In the genomic region with DNA sequence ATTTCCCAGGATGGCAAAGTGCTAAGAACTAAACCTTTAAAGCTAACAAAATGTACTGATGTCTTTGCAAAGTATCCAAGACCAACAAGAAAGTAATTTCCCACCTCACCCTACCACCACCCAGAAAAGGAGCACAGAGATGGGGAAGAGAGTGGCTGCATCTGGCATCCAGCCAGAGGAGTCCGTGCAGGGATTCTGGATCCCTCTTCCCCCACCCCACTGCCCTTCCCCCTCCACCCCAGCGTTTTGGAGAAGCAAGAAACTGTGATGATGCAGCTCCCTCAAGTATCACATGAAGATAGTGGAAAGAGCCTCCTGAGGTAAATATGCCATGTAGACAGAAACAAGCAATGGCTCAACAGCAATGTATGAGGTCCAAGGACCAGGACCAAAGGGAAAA, we compare ENCODE assay signal across 26 cellular contexts.
A peak's percentile ranks its signal among the peaks of the same experiment; 100 is the strongest.
DNase-seq lines count a peak whose midpoint lies in the region; ATAC-seq, FAIRE-seq and TF ChIP-seq lines count a peak whose summit lies in the region.
"Had no signal": no experiment of that assay in that cellular context is flagged by ENCODE, and none has a peak within 500 bp of the region (broad histone marks: within the 10 kb centered on the region; RNA-seq: fewer than 3 reads in every experiment).

No MANE protein-coding gene starts in this region.

- no peaks in the 10 kb centered on the region for H3K36me3 Mint-ChIP-seq in glutamatergic neuron (ENCODE audit: unreplicated experiment)
- H3K36me3 Mint-ChIP-seq: CD8-positive, alpha-beta memory T cell had no signal

- CTCF ChIA-PET in HepG2 (lab: Yijun Ruan, JAX; ENCODE audit: low intra/inter-chr PET ratio, low total read pairs): no interaction called here

- intact Hi-C loops in HepG2 (cut with micrococcal nuclease; ENCODE audit: unreplicated experiment): no loop called here
- intact Hi-C loops in right lobe of liver (cut with DNase I): no loop called here

- ATAC-seq in HepG2 (no peak), right lobe of liver (no peak)
- ATAC-seq: GM12878 had no signal

- no peak for TF ChIP-seq RAD21 in HepG2 (CRISPR knock-in tag; IDR thresholded peaks at IDR 0.05)

- POLR2A ChIA-PET in HepG2 (lab: Yijun Ruan, JAX): no interaction called here

- in situ Hi-C loops in HepG2 (cut with HindIII; ENCODE audit: extremely low pct_ligation_motif_present, low pct_unique_long_range_greater_than_20kb): no loop called here

- H3K79me2 ChIP-seq in HepG2 (ENCODE audit: insufficient read depth, low read length) (no peaks in the 10 kb centered on the region), hepatocyte (no peaks in the 10 kb centered on the region)

- H3K4me1 Mint-ChIP-seq in glutamatergic neuron (ENCODE audit: low read depth, unreplicated experiment): peaks cover 10% of the 10 kb centered on the region
- H3K4me1 Mint-ChIP-seq: CD8-positive, alpha-beta memory T cell had no signal

- no peaks in the 10 kb centered on the region for H3K36me3 ChIP-seq in HepG2 (replicated peaks in 1 of 2; ENCODE audit: control insufficient read depth in 1 of 2, insufficient read depth in 2 of 2, low read length in 2 of 2)
- H3K36me3 ChIP-seq in right lobe of liver: no peaks in the 10 kb centered on the region
- H3K36me3 ChIP-seq in hepatocyte (replicated peaks; ENCODE audit: insufficient read depth, low read depth): no peaks in the 10 kb centered on the region
- no peaks in the 10 kb centered on the region for H3K36me3 ChIP-seq in rectal smooth muscle tissue (ENCODE audit: control insufficient read depth, insufficient read depth, low read length)

- no peak for FAIRE-seq in HepG2 (lab: Jason Lieb, UNC)
- FAIRE-seq: GM12878, H1 had no signal

- no peak overlapping the region for H3K27ac ChIP-seq in HepG2 (ENCODE audit: extremely low read length, insufficient read depth, low read length)
- no peak overlapping the region for H3K27ac ChIP-seq in right lobe of liver
- H3K27ac ChIP-seq in hepatocyte: no peak overlapping the region
- peak overlapping the region; percentile 63 for H3K27ac ChIP-seq in rectal smooth muscle tissue (ENCODE audit: low read depth, low read length)
- H3K27ac ChIP-seq: C4-2B, KMS-11 had no signal

- no peaks in the 10 kb centered on the region for H3K9me2 ChIP-seq in hepatocyte (replicated peaks; ENCODE audit: insufficient read depth)

- no peak overlapping the region for H3K27ac Mint-ChIP-seq in glutamatergic neuron (ENCODE audit: unreplicated experiment)
- H3K27ac Mint-ChIP-seq: CD8-positive, alpha-beta memory T cell; IgD-negative memory B cell had no signal

- H3K9me3 ChIP-seq in HepG2 (ENCODE audit: low read length): no peaks in the 10 kb centered on the region
- no peaks in the 10 kb centered on the region for H3K9me3 ChIP-seq in right lobe of liver
- H3K9me3 ChIP-seq in hepatocyte (ENCODE audit: low read depth): no peaks in the 10 kb centered on the region

- TF ChIP-seq EP300 in HepG2 (IDR thresholded peaks at IDR 0.05; ENCODE audit: low read depth in 2 of 2, low read length in 2 of 2) (no peak), HepG2 (CRISPR knock-in tag; IDR thresholded peaks at IDR 0.05; ENCODE audit: borderline replicate concordance) (no peak)

- WGBS in HepG2 (ENCODE audit: low lambda C conversion rate): 74% methylated on average over 2 of the region's 2 CpGs
- WGBS in right lobe of liver (ENCODE audit: insufficient coverage, low coverage, low lambda C conversion rate, missing lambda C conversion rate): 25% methylated on average over 2 of the region's 2 CpGs
- 24% methylated on average over 2 of the region's 2 CpGs for WGBS in hepatocyte (ENCODE audit: low lambda C conversion rate, missing lambda C conversion rate)

- DNase-seq in HepG2 (ENCODE audit: low spot score) (no peak), right lobe of liver (no peak), hepatocyte (ENCODE audit: low spot score) (peak; percentile 15), NCI-H1694 treated with DMSO at 0.1 percent for 48 hours (lab: John Stamatoyannopoulos, UW) (no peak), glutamatergic neuron (no peak), putamen (ENCODE audit: low spot score) (no peak)
- DNase-seq in stimulated activated CD4-positive, alpha-beta T cell treated with anti-CD3 and anti-CD28 coated beads, Interleukin-15, amount 100 ng/mL, for 24 hours: no peak
- DNase-seq: AML-193; CD8-positive, alpha-beta memory T cell; DMS 273 treated with DMSO at 0.1 percent for 48 hours; DMS79; EL; GDM1; HCEC 1CT; MM.1S; NCI-H2081; NCI-H2227 treated with DMSO at 0.1 percent for 48 hours; NCI-H69; RPMI8226; SHP77 had no signal

- H3K27me3 Mint-ChIP-seq in glutamatergic neuron (ENCODE audit: unreplicated experiment): no peaks in the 10 kb centered on the region

- H2AFZ ChIP-seq in HepG2 (ENCODE audit: low read length): no peak overlapping the region
- H2AFZ ChIP-seq in hepatocyte: no peak overlapping the region

- H3K27me3 ChIP-seq in HepG2 (ENCODE audit: control insufficient read depth in 1 of 2, insufficient read depth in 2 of 2, low read length in 2 of 2): no peaks in the 10 kb centered on the region
- no peaks in the 10 kb centered on the region for H3K27me3 ChIP-seq in right lobe of liver
- H3K27me3 ChIP-seq in hepatocyte: no peaks in the 10 kb centered on the region
- no peaks in the 10 kb centered on the region for H3K27me3 ChIP-seq in rectal smooth muscle tissue (ENCODE audit: control insufficient read depth, insufficient read depth, low read length)

- H3K4me3 ChIP-seq in HepG2 (replicated peaks in 1 of 3; ENCODE audit: insufficient read depth in 1 of 3, low read depth in 2 of 3, low read length in 3 of 3): no peak overlapping the region
- no peak overlapping the region for H3K4me3 ChIP-seq in right lobe of liver
- no peak overlapping the region for H3K4me3 ChIP-seq in hepatocyte
- no peak overlapping the region for H3K4me3 ChIP-seq in rectal smooth muscle tissue (ENCODE audit: low read length)
- H3K4me3 ChIP-seq: GM12878 had no signal

- no peak for TF ChIP-seq CTCF in HepG2 (CRISPR knock-in tag; IDR thresholded peaks at IDR 0.05)
- TF ChIP-seq CTCF in right lobe of liver (IDR thresholded peaks at IDR 0.05): no peak
- no peak for TF ChIP-seq CTCF in hepatocyte (IDR thresholded peaks at IDR 0.05; ENCODE audit: poor library complexity)
- no peak for TF ChIP-seq CTCF in glutamatergic neuron (IDR thresholded peaks at IDR 0.05; ENCODE audit: partially characterized antibody, unreplicated experiment)

- H3K9me3 Mint-ChIP-seq in glutamatergic neuron (ENCODE audit: unreplicated experiment): no peaks in the 10 kb centered on the region

- H3K4me2 ChIP-seq in HepG2 (ENCODE audit: low read depth, low read length) (no peak overlapping the region), hepatocyte (no peak overlapping the region)
- H3K4me2 ChIP-seq: KMS-11 had no signal

- BruUV-seq in HepG2 (replicated peaks; lab: Mats Ljungman, UMichigan): no TSS peak

- H3K4me1 ChIP-seq in HepG2 (ENCODE audit: insufficient read depth, low read length) (peaks cover 19% of the 10 kb centered on the region), right lobe of liver (no peaks in the 10 kb centered on the region), hepatocyte (ENCODE audit: insufficient read depth) (peaks cover 7% of the 10 kb centered on the region), rectal smooth muscle tissue (ENCODE audit: control insufficient read depth, insufficient read depth, low read length) (peaks cover 23% of the 10 kb centered on the region)

- H4K20me1 ChIP-seq in HepG2 (ENCODE audit: insufficient read depth, low read length) (no peaks in the 10 kb centered on the region), hepatocyte (ENCODE audit: insufficient read depth, poor library complexity, severe bottlenecking) (no peaks in the 10 kb centered on the region)

- H3K9ac ChIP-seq in HepG2 (ENCODE audit: insufficient read depth, low read depth, low read length) (no peak overlapping the region), rectal smooth muscle tissue (ENCODE audit: low read length) (no peak overlapping the region)
- H3K9ac ChIP-seq: KMS-11 had no signal

- TF ChIP-seq POLR2A in HepG2 (IDR thresholded peaks at IDR 0.05; ENCODE audit: insufficient read depth in 1 of 2, low read depth in 2 of 2, low read length in 2 of 2) (no peak), right lobe of liver (IDR thresholded peaks at IDR 0.05) (no peak)

- no peak overlapping the region for H3K4me3 Mint-ChIP-seq in glutamatergic neuron (ENCODE audit: unreplicated experiment)
- H3K4me3 Mint-ChIP-seq: CD8-positive, alpha-beta memory T cell; IgD-negative memory B cell had no signal

TF ChIP-seq in HepG2, 621 proteins besides CTCF, POLR2A, EP300 and RAD21 (continues in another document):
- TF ChIP-seq ATF7 (IDR thresholded peaks at IDR 0.05) (no peak), ATF7 (CRISPR knock-in tag; IDR thresholded peaks at IDR 0.05) (no peak), ZBTB34 (CRISPR knock-in tag; IDR thresholded peaks at IDR 0.05) (no peak), ZSCAN31 (CRISPR knock-in tag; IDR thresholded peaks at IDR 0.05; ENCODE audit: low read depth) (no peak), RBAK (CRISPR knock-in tag; IDR thresholded peaks at IDR 0.05) (no peak), ZNF282 (IDR thresholded peaks at IDR 0.05; ENCODE audit: partially characterized antibody) (no peak), MAFF (IDR thresholded peaks at IDR 0.05; ENCODE audit: low read depth, low read length) (peak; percentile 41)
- TF ChIP-seq, protein P1, sequence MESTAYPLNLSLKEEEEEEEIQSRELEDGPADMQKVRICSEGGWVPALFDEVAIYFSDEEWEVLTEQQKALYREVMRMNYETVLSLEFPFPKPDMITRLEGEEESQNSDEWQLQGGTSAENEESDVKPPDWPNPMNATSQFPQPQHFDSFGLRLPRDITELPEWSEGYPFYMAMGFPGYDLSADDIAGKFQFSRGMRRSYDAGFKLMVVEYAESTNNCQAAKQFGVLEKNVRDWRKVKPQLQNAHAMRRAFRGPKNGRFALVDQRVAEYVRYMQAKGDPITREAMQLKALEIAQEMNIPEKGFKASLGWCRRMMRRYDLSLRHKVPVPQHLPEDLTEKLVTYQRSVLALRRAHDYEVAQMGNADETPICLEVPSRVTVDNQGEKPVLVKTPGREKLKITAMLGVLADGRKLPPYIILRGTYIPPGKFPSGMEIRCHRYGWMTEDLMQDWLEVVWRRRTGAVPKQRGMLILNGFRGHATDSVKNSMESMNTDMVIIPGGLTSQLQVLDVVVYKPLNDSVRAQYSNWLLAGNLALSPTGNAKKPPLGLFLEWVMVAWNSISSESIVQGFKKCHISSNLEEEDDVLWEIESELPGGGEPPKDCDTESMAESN (CRISPR knock-in tag; conservative IDR thresholded peaks at IDR 0.05): no peak
